Comparison of ENCODE assay signal across 13 cellular contexts in the genomic region with DNA sequence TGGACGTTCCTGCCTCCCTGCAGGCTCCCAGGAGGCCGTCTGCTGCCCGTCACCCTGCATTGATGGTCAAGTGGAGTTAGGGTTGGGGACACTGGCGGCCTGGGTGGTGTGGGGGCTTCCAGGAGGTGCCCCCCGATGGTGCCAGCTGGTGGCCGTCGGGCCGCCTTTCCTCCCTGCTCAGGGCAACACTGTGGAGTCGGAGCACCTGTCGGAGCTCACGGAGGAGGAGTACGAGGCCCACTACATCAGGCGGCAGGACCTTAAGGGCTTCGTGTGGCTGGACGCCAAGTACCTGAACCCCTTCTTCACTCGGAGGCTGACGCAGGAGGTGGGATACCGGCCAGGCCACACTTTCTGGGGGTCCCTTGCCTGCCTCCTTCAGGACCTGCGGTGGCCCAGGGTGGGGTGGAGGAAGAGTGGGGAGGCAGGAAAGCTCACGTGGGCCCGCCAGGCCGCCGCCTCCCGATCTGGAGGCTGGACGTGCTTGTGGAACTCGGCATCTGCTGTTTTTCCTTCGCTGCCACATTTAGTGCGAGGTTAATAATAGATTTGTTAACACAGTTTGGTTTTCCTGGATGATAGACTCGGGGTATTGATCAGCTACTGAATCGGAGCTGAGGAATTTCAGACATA. TPM values are rescaled to one million over a fixed set of nuclear protein-coding genes. Genes with fewer than 3 reads are reported as not detected.
A peak's percentile ranks its signal among the peaks of the same experiment; 100 is the strongest.
DNase-seq lines count a peak whose midpoint lies in the region; ATAC-seq, FAIRE-seq and TF ChIP-seq lines count a peak whose summit lies in the region.
"Had no signal": no experiment of that assay in that cellular context is flagged by ENCODE, and none has a peak within 500 bp of the region (broad histone marks: within the 10 kb centered on the region; RNA-seq: fewer than 3 reads in every experiment).

No MANE protein-coding gene starts in this region.

- H4K20me1 ChIP-seq in KMS-11 (ENCODE audit: insufficient read depth) (no peaks in the 10 kb centered on the region), PC-3 (ENCODE audit: low read length) (no peaks in the 10 kb centered on the region)

- H3K27me3 ChIP-seq in KMS-11 (ENCODE audit: insufficient read depth, low read depth) = no peaks in the 10 kb centered on the region
- no peaks in the 10 kb centered on the region for H3K27me3 ChIP-seq in PC-3 (ENCODE audit: low read length)
- H3K27me3 ChIP-seq: ovary had no signal

- H3K9ac ChIP-seq in KMS-11 (no peak overlapping the region; the same call in 1 of the 2 replicates), PC-3 (ENCODE audit: low read length) (no peak overlapping the region)

- H3K36me3 ChIP-seq in KMS-11 (ENCODE audit: insufficient read depth) = no peaks in the 10 kb centered on the region
- H3K36me3 ChIP-seq in PC-3 (ENCODE audit: low read depth, low read length) = 0 out of 2 replicates have a peak, but pooled peaks cover 4% of the 10 kb centered on the region
- H3K36me3 ChIP-seq: ovary had no signal

- H3K4me1 ChIP-seq in KMS-11 (ENCODE audit: low read depth, poor library complexity, severe bottlenecking) (peaks cover 83% of the 10 kb centered on the region), PC-3 (ENCODE audit: insufficient read depth, low read length) (0 out of 2 replicates have a peak, but pooled peaks cover 5% of the 10 kb centered on the region)

- BruUV-seq in PC-3 (replicated peaks; lab: Mats Ljungman, UMichigan) = no TSS peak

- H3K9me3 ChIP-seq in PC-3 (ENCODE audit: low read length) = no peaks in the 10 kb centered on the region
- H3K9me3 ChIP-seq: ovary had no signal

- H3K79me2 ChIP-seq in KMS-11 (ENCODE audit: insufficient read depth, low read depth) = no peaks in the 10 kb centered on the region
- no peaks in the 10 kb centered on the region for H3K79me2 ChIP-seq in PC-3 (ENCODE audit: low read length)

- H3K27ac ChIP-seq in KMS-11 (peak overlapping the region; percentile 63), caudate nucleus (ENCODE audit: low read depth, low read length) (peak overlapping the region; percentile 98), substantia nigra (ENCODE audit: low read depth, low read length, poor library complexity, severe bottlenecking) (peak overlapping the region; percentile 96), PC-3 (ENCODE audit: low read length) (no peak overlapping the region)

- no peak overlapping the region for H3K4me3 Mint-ChIP-seq in naive B cell
- H3K4me3 Mint-ChIP-seq: CD4-positive, CD25-positive, alpha-beta regulatory T cell; stimulated activated memory B cell treated with anti-CD40 and anti-IgM and Interleukin-4, amounts not matched to agents 10 μg/mL and 1 μg/mL and 100 μg/mL, for 72 hours had no signal

- no peak overlapping the region for H3K4me3 ChIP-seq in KMS-11 (IDR thresholded peaks at IDR 0.05; ENCODE audit: insufficient read depth, low read depth, low read length)
- H3K4me3 ChIP-seq in PC-3 (ENCODE audit: low read length) = no peak overlapping the region
- H3K4me3 ChIP-seq: ovary had no signal

- no peaks in the 10 kb centered on the region for H3F3A ChIP-seq in PC-3 (ENCODE audit: low read length, unreplicated experiment)

- peaks cover 5 to 20% (median 14%) of the 10 kb centered on the region in 3 donors for H3K4me1 Mint-ChIP-seq in naive B cell

- TF ChIP-seq POLR2A in H54 (IDR thresholded peaks at IDR 0.05; ENCODE audit: low read depth, low read length) = no peak

- no peak for FAIRE-seq in H54 (lab: Jason Lieb, UNC)

- no peak for ATAC-seq in naive B cell (ENCODE audit: low read depth in 2 of 2)
- ATAC-seq in PC-3 = no peak
- ATAC-seq: stimulated activated memory B cell treated with anti-CD40 and anti-IgM and Interleukin-4, amounts not matched to agents 10 μg/mL and 1 μg/mL and 100 μg/mL, for 72 hours had no signal

- POLR2A ChIA-PET in PC-3 (lab: Charles Lee; ENCODE audit: unreplicated experiment) = no interaction called here

- CTCF ChIA-PET in PC-3 (lab: Charles Lee) = interaction anchor here (0.7 to 0.9 kb wide), 3 partner anchors 26 to 276 kb away, joined by 3 to 5 read pairs (median 3); no protein-coding TSS in a partner anchor

- H3K9me3 Mint-ChIP-seq in naive B cell = no peaks in the 10 kb centered on the region
- H3K9me3 Mint-ChIP-seq: CD4-positive, CD25-positive, alpha-beta regulatory T cell; stimulated activated memory B cell treated with anti-CD40 and anti-IgM and Interleukin-4, amounts not matched to agents 10 μg/mL and 1 μg/mL and 100 μg/mL, for 72 hours had no signal

- H3K9me2 ChIP-seq in PC-3 (replicated peaks; ENCODE audit: low read length) = no peaks in the 10 kb centered on the region

- H3K36me3 Mint-ChIP-seq in naive B cell = peaks cover 0 to 36% of the 10 kb centered on the region in 2 donors

- H3K27ac Mint-ChIP-seq in naive B cell = peak overlapping the region in 4 of 6 donors; percentile 12 to 87 (median 54)
- H3K27ac Mint-ChIP-seq: stimulated activated memory B cell treated with anti-CD40 and anti-IgM and Interleukin-4, amounts not matched to agents 10 μg/mL and 1 μg/mL and 100 μg/mL, for 72 hours had no signal

- no peak overlapping the region for H2AFZ ChIP-seq in KMS-11 (ENCODE audit: low read depth)
- H2AFZ ChIP-seq in PC-3 (ENCODE audit: low read length) = no peak overlapping the region

- H3K4me2 ChIP-seq in KMS-11 = peak overlapping the region; percentile 66
- no peak overlapping the region for H3K4me2 ChIP-seq in PC-3 (ENCODE audit: low read length)

- intact Hi-C loops in PC-3 (cut with micrococcal nuclease) = no loop called here

- TF ChIP-seq CTCF in KMS-11 (conservative IDR thresholded peaks at IDR 0.05; ENCODE audit: low read depth, low read length) (no peak), PC-3 (conservative IDR thresholded peaks at IDR 0.05; ENCODE audit: low read depth, low read length) (no peak)

- H3K27me3 Mint-ChIP-seq in naive B cell = no peaks in the 10 kb centered on the region
- H3K27me3 Mint-ChIP-seq: CD4-positive, CD25-positive, alpha-beta regulatory T cell; stimulated activated memory B cell treated with anti-CD40 and anti-IgM and Interleukin-4, amounts not matched to agents 10 μg/mL and 1 μg/mL and 100 μg/mL, for 72 hours had no signal

- DNase-seq in caudate nucleus (lab: John Stamatoyannopoulos, UW) = peak in 1 of 61 donors; percentile 45
- no peak for DNase-seq in naive B cell
- DNase-seq in substantia nigra (lab: John Stamatoyannopoulos, UW) = peak in 1 of 49 donors; percentile 84
- DNase-seq in foreskin melanocyte = no peak
- no peak for DNase-seq in activated T-cell treated with anti-CD3 and anti-CD28 coated beads, Interleukin-2, amount 50 U/mL, for 48 hours
- no peak for DNase-seq in H54 (ENCODE audit: insufficient read length, low spot score)
- DNase-seq in PC-3 = no peak
- DNase-seq: CD4-positive, CD25-positive, alpha-beta regulatory T cell; NCI-H2107; ovary; stimulated activated CD4-positive, alpha-beta T cell treated with anti-CD3 and anti-CD28 coated beads, Interleukin-2, amount 100 ng/mL, for 48 hours had no signal

RNA-seq across cellular contexts. Expression of a gene that starts 28.6 kb away (rescaled TPM):
- 1 to 10 TPM; 4.0 to 8.5 (median 4.7) TPM for polyA plus RNA-seq in naive B cell (ENCODE audit: low read depth in 6 of 6)
- 7.4 and 8.1 TPM in 2 replicates for total RNA-seq in PC-3 (2014; rRNA removed)

RNA-seq across cellular contexts. Expression of a gene that starts 49.5 kb away (rescaled TPM):
- polyA plus RNA-seq in naive B cell (ENCODE audit: low read depth in 6 of 6) = 100 to 1,000 TPM in 5 of 6 donors, 10 to 100 TPM in 1; 96.6 to 137 (median 122) TPM
- 106 and 133 TPM in 2 replicates for total RNA-seq in PC-3 (2014; rRNA removed)
